18 cellular contexts compared by ENCODE assay signal in the genomic region with DNA sequence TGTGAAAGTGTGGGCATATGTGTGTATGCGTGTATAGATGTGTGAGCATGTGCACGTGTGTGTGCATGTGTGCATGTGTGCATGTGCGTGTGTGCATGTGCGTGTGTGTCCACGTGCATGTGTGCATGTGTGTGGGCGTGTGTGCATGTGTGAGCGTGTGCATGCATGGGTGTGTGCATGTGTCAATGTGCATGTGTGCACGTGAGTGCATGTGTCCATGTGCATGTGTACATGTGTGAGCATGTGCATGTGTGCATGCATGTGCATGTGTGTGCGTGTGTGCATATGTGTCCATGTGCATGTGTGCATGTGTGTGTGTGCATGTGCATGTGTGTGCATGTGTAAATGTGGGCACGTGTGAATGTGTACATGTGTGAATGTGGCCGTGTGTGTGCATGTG.
DNase-seq lines count a peak whose midpoint lies in the region; ATAC-seq, FAIRE-seq and TF ChIP-seq lines count a peak whose summit lies in the region.
"Had no signal": no experiment of that assay in that cellular context is flagged by ENCODE, and none has a peak within 500 bp of the region (broad histone marks: within the 10 kb centered on the region; RNA-seq: fewer than 3 reads in every experiment).

No MANE protein-coding gene starts in this region.

- H3K27ac ChIP-seq in HepG2 (ENCODE audit: extremely low read length, insufficient read depth, low read length) (no peak overlapping the region), right lobe of liver (no peak overlapping the region), endothelial cell of umbilical vein (ENCODE audit: insufficient read depth, low read depth, low read length) (no peak overlapping the region), esophagus muscularis mucosa (replicated peaks in 1 of 4) (no peak overlapping the region)
- H3K27ac ChIP-seq: 22Rv1 had no signal

- H4K20me1 ChIP-seq in HepG2 (ENCODE audit: insufficient read depth, low read length) (no peaks in the 10 kb centered on the region), endothelial cell of umbilical vein (replicated peaks; ENCODE audit: control insufficient read depth, extremely low read depth, insufficient read depth, low read length) (no peaks in the 10 kb centered on the region)

- H3K9ac ChIP-seq in HepG2 (ENCODE audit: insufficient read depth, low read depth, low read length), result no peak overlapping the region
- no peak overlapping the region for H3K9ac ChIP-seq in endothelial cell of umbilical vein (replicated peaks; ENCODE audit: extremely low read depth, insufficient read depth, low read length)

- H3K4me1 ChIP-seq in HepG2 (ENCODE audit: insufficient read depth, low read length), result no peaks in the 10 kb centered on the region
- no peaks in the 10 kb centered on the region for H3K4me1 ChIP-seq in right lobe of liver
- no peaks in the 10 kb centered on the region for H3K4me1 ChIP-seq in endothelial cell of umbilical vein (ENCODE audit: control insufficient read depth, extremely low read depth, insufficient read depth, low read length)
- peaks cover 0 to 10% (median 4%) of the 10 kb centered on the region in 4 donors for H3K4me1 ChIP-seq in esophagus muscularis mucosa

- H3K36me3 Mint-ChIP-seq in WTC11 (peaks cover 18% of the 10 kb centered on the region), glutamatergic neuron (ENCODE audit: unreplicated experiment) (peaks cover 13% of the 10 kb centered on the region)
- H3K36me3 Mint-ChIP-seq: CD14-positive monocyte; CD8-positive, alpha-beta T cell; IgD-negative memory B cell had no signal

- H3K4me3 Mint-ChIP-seq in WTC11 (no peak overlapping the region), glutamatergic neuron (ENCODE audit: unreplicated experiment) (no peak overlapping the region)
- H3K4me3 Mint-ChIP-seq: CD14-positive monocyte; CD8-positive, alpha-beta T cell; IgD-negative memory B cell had no signal

- H3K36me3 ChIP-seq in HepG2 (replicated peaks in 1 of 2; ENCODE audit: control insufficient read depth in 1 of 2, insufficient read depth in 2 of 2, low read length in 2 of 2) (no peaks in the 10 kb centered on the region; a peak in 1 of 5 replicates), right lobe of liver (no peaks in the 10 kb centered on the region), endothelial cell of umbilical vein (ENCODE audit: control insufficient read depth in 2 of 2, extremely low read depth in 1 of 2, insufficient read depth in 2 of 2, low read length in 2 of 2) (no peaks in the 10 kb centered on the region), esophagus muscularis mucosa (no peaks in the 10 kb centered on the region)

- H3K4me3 ChIP-seq in HepG2 (replicated peaks in 1 of 3; ENCODE audit: insufficient read depth in 1 of 3, low read depth in 2 of 3, low read length in 3 of 3) (no peak overlapping the region), right lobe of liver (no peak overlapping the region), endothelial cell of umbilical vein (replicated peaks in 1 of 3; ENCODE audit: insufficient read depth in 1 of 3, low read depth in 1 of 3, low read length in 3 of 3) (no peak overlapping the region), esophagus muscularis mucosa (no peak overlapping the region)

- CTCF ChIA-PET in HepG2 (lab: Yijun Ruan, JAX; ENCODE audit: low intra/inter-chr PET ratio, low total read pairs) (no interaction called here), WTC11 (lab: Charles Lee) (no interaction called here), endothelial cell of umbilical vein (lab: Charles Lee) (no interaction called here)

- WGBS in HepG2 (ENCODE audit: low lambda C conversion rate), result 68% methylated on average over 11 of the region's 11 CpGs
- 78% methylated on average over 10 of the region's 11 CpGs for WGBS in right lobe of liver (ENCODE audit: insufficient coverage, low coverage, low lambda C conversion rate, missing lambda C conversion rate)
- WGBS in esophagus muscularis mucosa, result 94% methylated on average over 11 of the region's 11 CpGs

- TF ChIP-seq CTCF in HepG2 (CRISPR knock-in tag; IDR thresholded peaks at IDR 0.05) (no peak), right lobe of liver (IDR thresholded peaks at IDR 0.05) (no peak), WTC11 (IDR thresholded peaks at IDR 0.05) (no peak), endothelial cell of umbilical vein (IDR thresholded peaks at IDR 0.05; ENCODE audit: extremely low read depth in 1 of 2, insufficient read depth in 1 of 2, low read depth in 1 of 2, low read length in 2 of 2) (no peak), esophagus muscularis mucosa (IDR thresholded peaks at IDR 0.05) (no peak), glutamatergic neuron (IDR thresholded peaks at IDR 0.05; ENCODE audit: partially characterized antibody, unreplicated experiment) (no peak)

- no peak overlapping the region for H2AFZ ChIP-seq in HepG2 (ENCODE audit: low read length)
- H2AFZ ChIP-seq in endothelial cell of umbilical vein (ENCODE audit: low read depth, low read length), result no peak overlapping the region

- peaks cover 4 to 37% of the 10 kb centered on the region in 2 experiments; a peak in 4 of 5 replicates for H3K27me3 ChIP-seq in HepG2 (ENCODE audit: control insufficient read depth in 1 of 2, insufficient read depth in 2 of 2, low read length in 2 of 2)
- H3K27me3 ChIP-seq in right lobe of liver, result no peaks in the 10 kb centered on the region
- H3K27me3 ChIP-seq in endothelial cell of umbilical vein (ENCODE audit: control insufficient read depth in 2 of 2, insufficient read depth in 2 of 2, low read length in 2 of 2), result peaks cover 0 to 3% of the 10 kb centered on the region in 2 experiments
- peaks cover 0 to 37% (median 8%) of the 10 kb centered on the region in 4 donors for H3K27me3 ChIP-seq in esophagus muscularis mucosa

- no peak for ATAC-seq in HepG2
- no peak for ATAC-seq in right lobe of liver
- ATAC-seq in WTC11, result no peak
- no peak for ATAC-seq in GM18505 (IDR thresholded peaks at IDR 0.05; ENCODE audit: unreplicated experiment)
- ATAC-seq: CD8-positive, alpha-beta T cell had no signal

- no peaks in the 10 kb centered on the region for H3K4me1 Mint-ChIP-seq in WTC11
- peaks cover 12% of the 10 kb centered on the region for H3K4me1 Mint-ChIP-seq in glutamatergic neuron (ENCODE audit: low read depth, unreplicated experiment)
- H3K4me1 Mint-ChIP-seq: CD14-positive monocyte had no signal

- POLR2A ChIA-PET in HepG2 (lab: Yijun Ruan, JAX), result no interaction called here
- POLR2A ChIA-PET in WTC11 (lab: Charles Lee), result no interaction called here
- POLR2A ChIA-PET in endothelial cell of umbilical vein (lab: Charles Lee), result no interaction called here

- peaks cover 20% of the 10 kb centered on the region for H3K9me3 Mint-ChIP-seq in WTC11
- peaks cover 18% of the 10 kb centered on the region for H3K9me3 Mint-ChIP-seq in glutamatergic neuron (ENCODE audit: unreplicated experiment)

- TF ChIP-seq RAD21 in HepG2 (CRISPR knock-in tag; IDR thresholded peaks at IDR 0.05), result no peak

- no TSS peak for BruUV-seq in HepG2 (replicated peaks; lab: Mats Ljungman, UMichigan)
- BruUV-seq in endothelial cell of umbilical vein (replicated peaks; lab: Mats Ljungman, UMichigan), result no TSS peak

- no peaks in the 10 kb centered on the region for H3K79me2 ChIP-seq in HepG2 (ENCODE audit: insufficient read depth, low read length)
- no peaks in the 10 kb centered on the region for H3K79me2 ChIP-seq in endothelial cell of umbilical vein (ENCODE audit: control insufficient read depth, insufficient read depth, low read length)

- dilution Hi-C loops in endothelial cell of umbilical vein (cut with MboI; ENCODE audit: extremely low pct_ligation_motif_present, low sequenced_read_pairs), result no loop called here

- H3K9me1 ChIP-seq in endothelial cell of umbilical vein (replicated peaks; ENCODE audit: control insufficient read depth, extremely low read depth, insufficient read depth, low read length), result no peaks in the 10 kb centered on the region

- H3K27ac Mint-ChIP-seq in WTC11 (peak overlapping the region; percentile 76; the same call in 1 of the 2 replicates), glutamatergic neuron (ENCODE audit: unreplicated experiment) (no peak overlapping the region)
- H3K27ac Mint-ChIP-seq: CD8-positive, alpha-beta T cell; IgD-negative memory B cell had no signal

- no peak for TF ChIP-seq POLR2A in HepG2 (IDR thresholded peaks at IDR 0.05; ENCODE audit: insufficient read depth in 1 of 2, low read depth in 2 of 2, low read length in 2 of 2)
- TF ChIP-seq POLR2A in right lobe of liver (IDR thresholded peaks at IDR 0.05), result no peak
- no peak for TF ChIP-seq POLR2A in endothelial cell of umbilical vein (IDR thresholded peaks at IDR 0.05; ENCODE audit: low read depth, low read length)
- no peak for TF ChIP-seq POLR2A in GM18505 (IDR thresholded peaks at IDR 0.05; ENCODE audit: borderline replicate concordance, extremely low read depth, insufficient read depth, insufficient read length)
- no peak for TF ChIP-seq POLR2A in esophagus muscularis mucosa (IDR thresholded peaks at IDR 0.05; ENCODE audit: low read depth)

- no peaks in the 10 kb centered on the region; the same call in none of the 2 replicates for H3K27me3 Mint-ChIP-seq in WTC11 (ENCODE audit: low read depth)
- peaks cover 16% of the 10 kb centered on the region for H3K27me3 Mint-ChIP-seq in glutamatergic neuron (ENCODE audit: unreplicated experiment)

- FAIRE-seq in HepG2 (lab: Jason Lieb, UNC) (no peak), endothelial cell of umbilical vein (lab: Jason Lieb, UNC) (no peak), urothelium cell line (lab: Jason Lieb, UNC) (peak; percentile 99)
- FAIRE-seq: D721Med had no signal

- H3K9me3 ChIP-seq in HepG2 (ENCODE audit: low read length) (peaks cover 12% of the 10 kb centered on the region; the same call in 1 of the 2 replicates), right lobe of liver (no peaks in the 10 kb centered on the region), endothelial cell of umbilical vein (replicated peaks; ENCODE audit: control insufficient read depth, insufficient read depth, low read length) (no peaks in the 10 kb centered on the region), esophagus muscularis mucosa (no peaks in the 10 kb centered on the region)

- H3K4me2 ChIP-seq in HepG2 (ENCODE audit: low read depth, low read length) (no peak overlapping the region), endothelial cell of umbilical vein (ENCODE audit: insufficient read depth, low read length) (no peak overlapping the region)

- TF ChIP-seq EP300 in HepG2 (IDR thresholded peaks at IDR 0.05; ENCODE audit: low read depth in 2 of 2, low read length in 2 of 2), result no peak
- TF ChIP-seq EP300 in HepG2 (CRISPR knock-in tag; IDR thresholded peaks at IDR 0.05; ENCODE audit: borderline replicate concordance), result no peak
- no peak for TF ChIP-seq EP300 in esophagus muscularis mucosa (IDR thresholded peaks at IDR 0.05)

- in situ Hi-C loops in HepG2 (cut with HindIII; ENCODE audit: extremely low pct_ligation_motif_present, low pct_unique_long_range_greater_than_20kb), result no loop called here

- no peak for DNase-seq in HepG2 (ENCODE audit: low spot score)
- no peak for DNase-seq in right lobe of liver
- no peak for DNase-seq in WTC11 (ENCODE audit: low spot score)
- DNase-seq in endothelial cell of umbilical vein (ENCODE audit: low read depth, low spot score), result no peak
- no peak for DNase-seq in urothelium cell line (ENCODE audit: low spot score)
- DNase-seq in esophagus muscularis mucosa (ENCODE audit: extremely low spot score), result no peak
- no peak for DNase-seq in glutamatergic neuron
- DNase-seq: CD8-positive, alpha-beta T cell; COR-L47; DND-41; GDM1; GOT3; HCEC 1CT had no signal

- intact Hi-C loops in HepG2 (cut with micrococcal nuclease; ENCODE audit: unreplicated experiment), result no loop called here
- intact Hi-C loops in right lobe of liver (cut with DNase I), result no loop called here
- intact Hi-C loops in endothelial cell of umbilical vein (cut with micrococcal nuclease), result no loop called here
- intact Hi-C loops in esophagus muscularis mucosa (cut with DNase I), result no loop called here
